24 cellular contexts compared by ENCODE assay signal in the genomic region with DNA sequence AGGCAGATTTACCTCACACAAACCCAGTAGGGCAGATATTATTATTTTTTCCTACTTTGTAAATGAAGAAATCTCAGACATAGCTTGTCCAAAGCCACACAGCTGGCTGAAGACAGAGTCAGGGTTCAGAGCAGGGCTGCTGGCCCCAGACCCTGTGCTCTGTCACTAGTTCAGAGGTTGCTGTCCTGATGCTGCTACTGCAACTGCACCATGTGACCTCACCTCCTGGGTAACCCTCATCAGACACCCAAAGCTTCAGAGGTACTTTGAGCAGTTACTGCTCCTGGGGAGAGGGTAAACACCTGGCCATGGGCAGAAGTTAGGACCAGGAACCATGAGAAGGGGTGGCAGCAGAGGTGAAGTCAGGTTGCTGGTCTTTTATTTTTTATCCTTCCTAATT.
A peak's percentile ranks its signal among the peaks of the same experiment; 100 is the strongest.
DNase-seq lines count a peak whose midpoint lies in the region; ATAC-seq, FAIRE-seq and TF ChIP-seq lines count a peak whose summit lies in the region.
"Had no signal": no experiment of that assay in that cellular context is flagged by ENCODE, and none has a peak within 500 bp of the region (broad histone marks: within the 10 kb centered on the region; RNA-seq: fewer than 3 reads in every experiment).

No MANE protein-coding gene starts in this region.

- no peaks in the 10 kb centered on the region for H3K27me3 ChIP-seq in HepG2 (ENCODE audit: control insufficient read depth in 1 of 2, insufficient read depth in 2 of 2, low read length in 2 of 2)
- no peaks in the 10 kb centered on the region for H3K27me3 ChIP-seq in right lobe of liver
- H3K27me3 ChIP-seq in H7 (ENCODE audit: control insufficient read depth, insufficient read depth, low read length) = no peaks in the 10 kb centered on the region
- H3K27me3 ChIP-seq: BLaER1 treated with 17β-estradiol and CSF1 and Interleukin-3, amounts not matched to agents 10 nM and 100 nM had no signal

- no peak for TF ChIP-seq POLR2A in HepG2 (IDR thresholded peaks at IDR 0.05; ENCODE audit: insufficient read depth in 1 of 2, low read depth in 2 of 2, low read length in 2 of 2)
- no peak for TF ChIP-seq POLR2A in right lobe of liver (IDR thresholded peaks at IDR 0.05)

- CTCF ChIA-PET in HepG2 (lab: Yijun Ruan, JAX; ENCODE audit: low intra/inter-chr PET ratio, low total read pairs) = no interaction called here
- CTCF ChIA-PET in WTC11 (lab: Charles Lee) = no interaction called here

- POLR2A ChIA-PET in HepG2 (lab: Yijun Ruan, JAX) = no interaction called here
- POLR2A ChIA-PET in WTC11 (lab: Charles Lee) = no interaction called here

- no peak for FAIRE-seq in HepG2 (lab: Jason Lieb, UNC)
- FAIRE-seq: A549, D721Med, G401.6, GM12891, GM19239 had no signal

- no peaks in the 10 kb centered on the region for H3K79me2 ChIP-seq in HepG2 (ENCODE audit: insufficient read depth, low read length)

- in situ Hi-C loops in HepG2 (cut with HindIII; ENCODE audit: extremely low pct_ligation_motif_present, low pct_unique_long_range_greater_than_20kb) = no loop called here

- TF ChIP-seq CTCF in HepG2 (CRISPR knock-in tag; IDR thresholded peaks at IDR 0.05) (no peak), right lobe of liver (IDR thresholded peaks at IDR 0.05) (no peak), WTC11 (IDR thresholded peaks at IDR 0.05) (no peak), progenitor cell of endocrine pancreas (IDR thresholded peaks at IDR 0.05; ENCODE audit: unreplicated experiment) (no peak)

- peak overlapping the region; percentile 32; the same call in 1 of the 2 replicates for H3K4me2 ChIP-seq in HepG2 (ENCODE audit: low read depth, low read length)
- H3K4me2 ChIP-seq: A549; BLaER1 treated with 17β-estradiol and CSF1 and Interleukin-3, amounts not matched to agents 10 nM and 100 nM had no signal

- H3K36me3 ChIP-seq in HepG2 (replicated peaks in 1 of 2; ENCODE audit: control insufficient read depth in 1 of 2, insufficient read depth in 2 of 2, low read length in 2 of 2) (no peaks in the 10 kb centered on the region), right lobe of liver (no peaks in the 10 kb centered on the region), H7 (replicated peaks; ENCODE audit: control insufficient read depth, insufficient read depth, low read length) (no peaks in the 10 kb centered on the region)
- H3K36me3 ChIP-seq: BLaER1 treated with 17β-estradiol and CSF1 and Interleukin-3, amounts not matched to agents 10 nM and 100 nM had no signal

- H3K9me3 ChIP-seq in HepG2 (ENCODE audit: low read length) (no peaks in the 10 kb centered on the region), right lobe of liver (no peaks in the 10 kb centered on the region)
- H3K9me3 ChIP-seq: A549, Caco-2 had no signal

- no peaks in the 10 kb centered on the region for H3K36me3 Mint-ChIP-seq in WTC11
- no peaks in the 10 kb centered on the region for H3K36me3 Mint-ChIP-seq in progenitor cell of endocrine pancreas (ENCODE audit: insufficient read depth)
- H3K36me3 Mint-ChIP-seq: CD8-positive, alpha-beta T cell had no signal

- ATAC-seq in HepG2 (peak; percentile 89), right lobe of liver (no peak), WTC11 (no peak), GM21367 (IDR thresholded peaks at IDR 0.05; ENCODE audit: unreplicated experiment) (no peak)
- ATAC-seq: A549; CD8-positive, alpha-beta T cell had no signal

- H3K27ac ChIP-seq in HepG2 (ENCODE audit: extremely low read length, insufficient read depth, low read length) (no peak overlapping the region), right lobe of liver (no peak overlapping the region)
- H3K27ac ChIP-seq: A549; BLaER1 treated with 17β-estradiol and CSF1 and Interleukin-3, amounts not matched to agents 10 nM and 100 nM; C4-2B had no signal

- TF ChIP-seq EP300 in HepG2 (IDR thresholded peaks at IDR 0.05; ENCODE audit: low read depth in 2 of 2, low read length in 2 of 2) (no peak), HepG2 (CRISPR knock-in tag; IDR thresholded peaks at IDR 0.05; ENCODE audit: borderline replicate concordance) (no peak)

- H3K4me1 Mint-ChIP-seq in WTC11 (no peaks in the 10 kb centered on the region), progenitor cell of endocrine pancreas (ENCODE audit: low read depth) (peaks cover 4% of the 10 kb centered on the region)
- H3K4me1 Mint-ChIP-seq: B cell had no signal

- no peak overlapping the region for H3K9ac ChIP-seq in HepG2 (ENCODE audit: insufficient read depth, low read depth, low read length)
- H3K9ac ChIP-seq: BLaER1 treated with 17β-estradiol and CSF1 and Interleukin-3, amounts not matched to agents 10 nM and 100 nM had no signal

- intact Hi-C loops in HepG2 (cut with micrococcal nuclease; ENCODE audit: unreplicated experiment) = no loop called here
- intact Hi-C loops in right lobe of liver (cut with DNase I) = no loop called here

- H3K27me3 Mint-ChIP-seq in WTC11 (ENCODE audit: low read depth) (no peaks in the 10 kb centered on the region), progenitor cell of endocrine pancreas (peaks cover 3% of the 10 kb centered on the region)
- H3K27me3 Mint-ChIP-seq: B cell had no signal

- TF ChIP-seq RAD21 in HepG2 (CRISPR knock-in tag; IDR thresholded peaks at IDR 0.05) = no peak

- no peak overlapping the region for H3K4me3 ChIP-seq in HepG2 (replicated peaks in 1 of 3; ENCODE audit: insufficient read depth in 1 of 3, low read depth in 2 of 3, low read length in 3 of 3)
- H3K4me3 ChIP-seq in right lobe of liver = no peak overlapping the region
- no peak overlapping the region for H3K4me3 ChIP-seq in H7 (ENCODE audit: insufficient read depth, low read depth, low read length)
- H3K4me3 ChIP-seq: A549; BLaER1 treated with 17β-estradiol and CSF1 and Interleukin-3, amounts not matched to agents 10 nM and 100 nM had no signal

- no TSS peak for BruUV-seq in HepG2 (replicated peaks; lab: Mats Ljungman, UMichigan)

- H4K20me1 ChIP-seq in HepG2 (ENCODE audit: insufficient read depth, low read length) = no peaks in the 10 kb centered on the region
- H4K20me1 ChIP-seq: BLaER1 treated with 17β-estradiol and CSF1 and Interleukin-3, amounts not matched to agents 10 nM and 100 nM had no signal

- peaks cover 13% of the 10 kb centered on the region for H3K4me1 ChIP-seq in HepG2 (ENCODE audit: insufficient read depth, low read length)
- no peaks in the 10 kb centered on the region for H3K4me1 ChIP-seq in right lobe of liver
- H3K4me1 ChIP-seq: A549 had no signal

- H3K27ac Mint-ChIP-seq in WTC11 (no peak overlapping the region), progenitor cell of endocrine pancreas (peak overlapping the region; percentile 18)
- H3K27ac Mint-ChIP-seq: B cell; CD4-positive, alpha-beta T cell; CD8-positive, alpha-beta T cell had no signal

- H3K4me3 Mint-ChIP-seq in WTC11 (no peak overlapping the region), progenitor cell of endocrine pancreas (ENCODE audit: low read depth) (no peak overlapping the region)
- H3K4me3 Mint-ChIP-seq: B cell; CD4-positive, alpha-beta T cell; CD8-positive, alpha-beta T cell had no signal

- DNase-seq in HepG2 (ENCODE audit: low spot score) (no peak), right lobe of liver (no peak), H7 (peak; percentile 18), WTC11 (ENCODE audit: low spot score) (no peak), progenitor cell of endocrine pancreas (ENCODE audit: low spot score, unreplicated experiment) (no peak), NCI-H2196 treated with DMSO at 0.1 percent for 48 hours (lab: John Stamatoyannopoulos, UW; ENCODE audit: unreplicated experiment) (no peak)
- no peak for DNase-seq in activated effector memory CD4-positive, alpha-beta T cell treated with Interleukin-2 at 50 U/mL for 16 hours
- DNase-seq: 8988T; AML-193; Caco-2; Calu3; CD4-positive, alpha-beta T cell; CD8-positive, alpha-beta T cell; DMS79 treated with DMSO at 0.1 percent for 48 hours; GF-D8 had no signal

- H2AFZ ChIP-seq in HepG2 (ENCODE audit: low read length) = no peak overlapping the region

- H3K9me3 Mint-ChIP-seq in WTC11 (no peaks in the 10 kb centered on the region), progenitor cell of endocrine pancreas (ENCODE audit: low read depth) (no peaks in the 10 kb centered on the region)
- H3K9me3 Mint-ChIP-seq: CD4-positive, alpha-beta T cell; CD8-positive, alpha-beta T cell had no signal

TF ChIP-seq in HepG2, 621 proteins besides CTCF, POLR2A, EP300 and RAD21 (continues in another document):
- TF ChIP-seq BRF2 (CRISPR knock-in tag; IDR thresholded peaks at IDR 0.05) = no peak

TF ChIP-seq in WTC11, 78 proteins besides CTCF, POLR2A, EP300 and RAD21:
- TF ChIP-seq, protein P1, sequence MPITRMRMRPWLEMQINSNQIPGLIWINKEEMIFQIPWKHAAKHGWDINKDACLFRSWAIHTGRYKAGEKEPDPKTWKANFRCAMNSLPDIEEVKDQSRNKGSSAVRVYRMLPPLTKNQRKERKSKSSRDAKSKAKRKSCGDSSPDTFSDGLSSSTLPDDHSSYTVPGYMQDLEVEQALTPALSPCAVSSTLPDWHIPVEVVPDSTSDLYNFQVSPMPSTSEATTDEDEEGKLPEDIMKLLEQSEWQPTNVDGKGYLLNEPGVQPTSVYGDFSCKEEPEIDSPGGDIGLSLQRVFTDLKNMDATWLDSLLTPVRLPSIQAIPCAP (CRISPR knock-in tag; IDR thresholded peaks at IDR 0.05) = no peak
- TF ChIP-seq, protein P2, sequence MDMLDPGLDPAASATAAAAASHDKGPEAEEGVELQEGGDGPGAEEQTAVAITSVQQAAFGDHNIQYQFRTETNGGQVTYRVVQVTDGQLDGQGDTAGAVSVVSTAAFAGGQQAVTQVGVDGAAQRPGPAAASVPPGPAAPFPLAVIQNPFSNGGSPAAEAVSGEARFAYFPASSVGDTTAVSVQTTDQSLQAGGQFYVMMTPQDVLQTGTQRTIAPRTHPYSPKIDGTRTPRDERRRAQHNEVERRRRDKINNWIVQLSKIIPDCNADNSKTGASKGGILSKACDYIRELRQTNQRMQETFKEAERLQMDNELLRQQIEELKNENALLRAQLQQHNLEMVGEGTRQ (CRISPR knock-in tag; IDR thresholded peaks at IDR 0.05) = peak; percentile 47; the same call in 1 of the 2 replicates
TF ChIP-seq in WTC11: peak in this region for 1.
